ENCODE assay signal across 8 cellular contexts in genomic region chr11:46616551-46617450, GRCh38. TPM values are rescaled to one million over a fixed set of nuclear protein-coding genes. Genes with fewer than 3 reads are reported as not detected.
DNase-seq lines count a peak whose midpoint lies in the region; ATAC-seq and TF ChIP-seq lines count a peak whose summit lies in the region.

A gene with protein sequence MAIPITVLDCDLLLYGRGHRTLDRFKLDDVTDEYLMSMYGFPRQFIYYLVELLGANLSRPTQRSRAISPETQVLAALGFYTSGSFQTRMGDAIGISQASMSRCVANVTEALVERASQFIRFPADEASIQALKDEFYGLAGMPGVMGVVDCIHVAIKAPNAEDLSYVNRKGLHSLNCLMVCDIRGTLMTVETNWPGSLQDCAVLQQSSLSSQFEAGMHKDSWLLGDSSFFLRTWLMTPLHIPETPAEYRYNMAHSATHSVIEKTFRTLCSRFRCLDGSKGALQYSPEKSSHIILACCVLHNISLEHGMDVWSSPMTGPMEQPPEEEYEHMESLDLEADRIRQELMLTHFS (minus strand): TSS chr11:46617227. CDS start chr11:46616237, 990 bp downstream.

- H3K4me1 ChIP-seq in fibroblast of lung (ENCODE audit: control insufficient read depth, extremely low read depth, insufficient read depth, low read length) = peaks cover 2% of the 10 kb centered on the region
- peaks cover 17 to 27% of the 10 kb centered on the region in 2 donors for H3K4me1 ChIP-seq in naive thymus-derived CD4-positive, alpha-beta T cell (ENCODE audit: control insufficient read depth in 2 of 2, insufficient read depth in 2 of 2, low read length in 2 of 2)

- peak within 1 kb of the TSS; percentile 89 for H3K4me3 Mint-ChIP-seq in activated T-helper 1 cell treated with anti-CD3 and anti-CD28 coated beads, Interleukin-12 subunit alpha, Interleukin-12 subunit beta, Interleukin-2, Interleukin-4 antibody, amounts not matched to agents 30 ng/mL and 10 ng/mL and 1 ng/mL, durations not matched to agents 14 hours and 24 hours and 36 hours
- H3K4me3 Mint-ChIP-seq in naive thymus-derived CD4-positive, alpha-beta T cell = peak within 1 kb of the TSS; percentile 93 to 99 (median 96)
- peak within 1 kb of the TSS; percentile 99 for H3K4me3 Mint-ChIP-seq in stimulated activated memory B cell treated with anti-CD40 and anti-IgM and Interleukin-4, amounts not matched to agents 10 μg/mL and 1 μg/mL and 100 μg/mL, for 72 hours

- peaks cover 17% of the 10 kb centered on the region for H3K79me2 ChIP-seq in fibroblast of lung (ENCODE audit: control insufficient read depth, insufficient read depth, low read length)

- H3K27me3 ChIP-seq in fibroblast of lung (ENCODE audit: control insufficient read depth, insufficient read depth, low read length) = no peaks in the 10 kb centered on the region
- no peaks in the 10 kb centered on the region for H3K27me3 ChIP-seq in naive thymus-derived CD4-positive, alpha-beta T cell (ENCODE audit: control insufficient read depth in 2 of 2, insufficient read depth in 2 of 2, low read length in 2 of 2)

- intact Hi-C loops in activated T-helper 1 cell treated with anti-CD3 and anti-CD28 coated beads, Interleukin-12 subunit alpha, Interleukin-12 subunit beta, Interleukin-2, Interleukin-4 antibody, amounts not matched to agents 30 ng/mL and 10 ng/mL and 1 ng/mL, durations not matched to agents 14 hours and 24 hours and 36 hours (cut with micrococcal nuclease) = loop anchor here (1.0 to 5.0 kb wide), 15 partner anchors 22 to 1026 kb away; partner anchors contain the start of genes AMBRA1, ARHGAP1, CKAP5 and CRY2
- intact Hi-C loops in naive thymus-derived CD4-positive, alpha-beta T cell (cut with micrococcal nuclease) = loop anchor here (1.0 to 10.0 kb wide), 24 partner anchors 22 to 1150 kb away; partner anchors contain the start of genes AMBRA1 (in 2 of the 2), ARHGAP1 (in 2 of the 2), DGKZ (in 2 of the 2) and CELF1 (in 1 of the 2)

- peak within 1 kb of the TSS; percentile 99 for H3K27ac ChIP-seq in fibroblast of lung (ENCODE audit: insufficient read depth, low read length)
- H3K27ac ChIP-seq in naive thymus-derived CD4-positive, alpha-beta T cell (ENCODE audit: low read depth, low read length) = peak within 1 kb of the TSS; percentile 100

- CTCF ChIA-PET in naive thymus-derived CD4-positive, alpha-beta T cell (lab: Charles Lee) = interaction anchor here (0.7 to 1.6 kb wide), 7 partner anchors 23 to 377 kb away, joined by 3 to 5 read pairs (median 3); partner anchors contain the start of gene AMBRA1

- peak; percentile 44 for DNase-seq in DMS53 treated with DMSO at 0.1 percent for 48 hours (lab: John Stamatoyannopoulos, UW; ENCODE audit: unreplicated experiment)
- peak; percentile 81 for DNase-seq in Jurkat, Clone E6-1 (ENCODE audit: low read depth, low spot score)
- peak; percentile 91 for DNase-seq in activated T-helper 1 cell treated with anti-CD3 and anti-CD28 coated beads, Interleukin-12 subunit alpha, Interleukin-12 subunit beta, Interleukin-2, Interleukin-4 antibody, amounts not matched to agents 30 ng/mL and 10 ng/mL and 1 ng/mL, durations not matched to agents 14 hours and 24 hours and 36 hours (ENCODE audit: low spot score)
- peak; percentile 89 to 91 for DNase-seq in fibroblast of lung (ENCODE audit: low read depth in 2 of 2)
- DNase-seq in naive thymus-derived CD4-positive, alpha-beta T cell = peak; percentile 89 to 95 (median 94)

- H2AFZ ChIP-seq in fibroblast of lung (ENCODE audit: low read length) = peak within 1 kb of the TSS; percentile 78

- no peak for TF ChIP-seq CTCF in fibroblast of lung (conservative IDR thresholded peaks at IDR 0.05 in 1 of 2, IDR thresholded peaks at IDR 0.05 in 1 of 2; ENCODE audit: low read depth in 1 of 2, low read length in 2 of 2)

- POLR2A ChIA-PET in naive thymus-derived CD4-positive, alpha-beta T cell (lab: Charles Lee) = interaction anchor here (0.5 to 2.9 kb wide), 13 partner anchors 9 to 770 kb away, joined by 3 to 21 read pairs (median 3); partner anchors contain the start of genes AMBRA1, ARHGAP1, DGKZ and ZNF408

- H3K36me3 ChIP-seq in fibroblast of lung (ENCODE audit: control insufficient read depth, insufficient read depth, low read length) = peaks cover 4% of the 10 kb centered on the region
- peaks cover 0 to 14% (median 4%) of the 10 kb centered on the region in 3 experiments for H3K36me3 ChIP-seq in naive thymus-derived CD4-positive, alpha-beta T cell (ENCODE audit: control insufficient read depth in 2 of 3, insufficient read depth in 3 of 3, low read length in 3 of 3)

- H3K27me3 Mint-ChIP-seq in activated T-helper 1 cell treated with anti-CD3 and anti-CD28 coated beads, Interleukin-12 subunit alpha, Interleukin-12 subunit beta, Interleukin-2, Interleukin-4 antibody, amounts not matched to agents 30 ng/mL and 10 ng/mL and 1 ng/mL, durations not matched to agents 14 hours and 24 hours and 36 hours (ENCODE audit: insufficient read depth) = no peaks in the 10 kb centered on the region
- no peaks in the 10 kb centered on the region for H3K27me3 Mint-ChIP-seq in naive thymus-derived CD4-positive, alpha-beta T cell
- H3K27me3 Mint-ChIP-seq in stimulated activated memory B cell treated with anti-CD40 and anti-IgM and Interleukin-4, amounts not matched to agents 10 μg/mL and 1 μg/mL and 100 μg/mL, for 72 hours = no peaks in the 10 kb centered on the region

- H4K20me1 ChIP-seq in fibroblast of lung (ENCODE audit: control insufficient read depth, extremely low read depth, insufficient read depth, low read length) = no peaks in the 10 kb centered on the region

- H3K27ac Mint-ChIP-seq in activated T-helper 1 cell treated with anti-CD3 and anti-CD28 coated beads, Interleukin-12 subunit alpha, Interleukin-12 subunit beta, Interleukin-2, Interleukin-4 antibody, amounts not matched to agents 30 ng/mL and 10 ng/mL and 1 ng/mL, durations not matched to agents 14 hours and 24 hours and 36 hours = peak within 1 kb of the TSS; percentile 100
- peak within 1 kb of the TSS; percentile 95 to 100 (median 99) for H3K27ac Mint-ChIP-seq in naive thymus-derived CD4-positive, alpha-beta T cell
- H3K27ac Mint-ChIP-seq in stimulated activated memory B cell treated with anti-CD40 and anti-IgM and Interleukin-4, amounts not matched to agents 10 μg/mL and 1 μg/mL and 100 μg/mL, for 72 hours = peak within 1 kb of the TSS; percentile 100

- H3K9ac ChIP-seq in fibroblast of lung (ENCODE audit: insufficient read depth, low read length) = peak within 1 kb of the TSS; percentile 98

- no peaks in the 10 kb centered on the region for H3K9me3 Mint-ChIP-seq in activated T-helper 1 cell treated with anti-CD3 and anti-CD28 coated beads, Interleukin-12 subunit alpha, Interleukin-12 subunit beta, Interleukin-2, Interleukin-4 antibody, amounts not matched to agents 30 ng/mL and 10 ng/mL and 1 ng/mL, durations not matched to agents 14 hours and 24 hours and 36 hours
- peaks cover 0 to 5% (median 0%) of the 10 kb centered on the region in 11 donors for H3K9me3 Mint-ChIP-seq in naive thymus-derived CD4-positive, alpha-beta T cell
- no peaks in the 10 kb centered on the region for H3K9me3 Mint-ChIP-seq in stimulated activated memory B cell treated with anti-CD40 and anti-IgM and Interleukin-4, amounts not matched to agents 10 μg/mL and 1 μg/mL and 100 μg/mL, for 72 hours

- peaks cover 45% of the 10 kb centered on the region for H3K4me1 Mint-ChIP-seq in activated T-helper 1 cell treated with anti-CD3 and anti-CD28 coated beads, Interleukin-12 subunit alpha, Interleukin-12 subunit beta, Interleukin-2, Interleukin-4 antibody, amounts not matched to agents 30 ng/mL and 10 ng/mL and 1 ng/mL, durations not matched to agents 14 hours and 24 hours and 36 hours (ENCODE audit: low read depth)
- H3K4me1 Mint-ChIP-seq in naive thymus-derived CD4-positive, alpha-beta T cell = peaks cover 25 to 52% (median 42%) of the 10 kb centered on the region in 7 donors
- H3K4me1 Mint-ChIP-seq in stimulated activated memory B cell treated with anti-CD40 and anti-IgM and Interleukin-4, amounts not matched to agents 10 μg/mL and 1 μg/mL and 100 μg/mL, for 72 hours = peaks cover 40% of the 10 kb centered on the region

- H3K4me2 ChIP-seq in fibroblast of lung (ENCODE audit: extremely low read depth, insufficient read depth, low read length) = peak within 1 kb of the TSS; percentile 97

- H3K4me3 ChIP-seq in Jurkat, Clone E6-1 (ENCODE audit: low read length) = peak within 1 kb of the TSS; percentile 68
- peak within 1 kb of the TSS; percentile 83 to 100 (median 94) for H3K4me3 ChIP-seq in fibroblast of lung (replicated peaks in 1 of 4; ENCODE audit: control extremely low read depth in 1 of 4, insufficient read depth in 1 of 4, low read depth in 3 of 4, low read length in 4 of 4)
- peak within 1 kb of the TSS; percentile 99 for H3K4me3 ChIP-seq in naive thymus-derived CD4-positive, alpha-beta T cell (ENCODE audit: low read length)

- H3K9me3 ChIP-seq in fibroblast of lung (ENCODE audit: control insufficient read depth, insufficient read depth, low read depth, low read length) = no peaks in the 10 kb centered on the region
- H3K9me3 ChIP-seq in naive thymus-derived CD4-positive, alpha-beta T cell (ENCODE audit: control insufficient read depth in 2 of 3, low read length in 3 of 3) = no peaks in the 10 kb centered on the region

- ATAC-seq in GM21717 (IDR thresholded peaks at IDR 0.05; ENCODE audit: unreplicated experiment) = peak; percentile 90
- peak; percentile 96 for ATAC-seq in naive thymus-derived CD4-positive, alpha-beta T cell
- ATAC-seq in stimulated activated memory B cell treated with anti-CD40 and anti-IgM and Interleukin-4, amounts not matched to agents 10 μg/mL and 1 μg/mL and 100 μg/mL, for 72 hours = peak; percentile 99

- peaks cover 9% of the 10 kb centered on the region for H3K36me3 Mint-ChIP-seq in activated T-helper 1 cell treated with anti-CD3 and anti-CD28 coated beads, Interleukin-12 subunit alpha, Interleukin-12 subunit beta, Interleukin-2, Interleukin-4 antibody, amounts not matched to agents 30 ng/mL and 10 ng/mL and 1 ng/mL, durations not matched to agents 14 hours and 24 hours and 36 hours (ENCODE audit: low read depth)
- H3K36me3 Mint-ChIP-seq in naive thymus-derived CD4-positive, alpha-beta T cell = peaks cover 0 to 13% (median 7%) of the 10 kb centered on the region in 5 donors
- H3K36me3 Mint-ChIP-seq in stimulated activated memory B cell treated with anti-CD40 and anti-IgM and Interleukin-4, amounts not matched to agents 10 μg/mL and 1 μg/mL and 100 μg/mL, for 72 hours = peaks cover 9% of the 10 kb centered on the region

RNA-seq across cellular contexts. Expression of the gene that starts here (rescaled TPM):
- 6.4 TPM for polyA plus RNA-seq in Jurkat, Clone E6-1 (2012; ENCODE audit: insufficient read depth, insufficient read length)
- 1.2 TPM for polyA plus RNA-seq in PFSK-1 (2012; ENCODE audit: insufficient read length, low read depth)
- total RNA-seq in activated T-helper 1 cell treated with anti-CD3 and anti-CD28 coated beads, Interleukin-12 subunit alpha, Interleukin-12 subunit beta, Interleukin-2, Interleukin-4 antibody, amounts not matched to agents 30 ng/mL and 10 ng/mL and 1 ng/mL, durations not matched to agents 14 hours and 24 hours and 36 hours = 4.5 and 5.3 TPM in 2 replicates
- total RNA-seq in fibroblast of lung = 6.4 and 7.6 TPM in 2 replicates
- 4.9 TPM in 2 replicates for polyA plus RNA-seq in fibroblast of lung
- polyA plus RNA-seq in fibroblast of lung (2012) = 3.3 and 4.0 TPM in 2 replicates
- polyA minus RNA-seq in fibroblast of lung (ENCODE audit: low replicate concordance) = 2.6 and 4.1 TPM in 2 replicates
- 10 to 100 TPM in 2 of 5 experiments, 1 to 10 TPM in 3; 5.8 to 18.1 (median 8.0) TPM for total RNA-seq in naive thymus-derived CD4-positive, alpha-beta T cell
- polyA plus RNA-seq in naive thymus-derived CD4-positive, alpha-beta T cell = 1 to 10 TPM; 2.9 to 7.5 TPM

Comparison
In these comparisons a context has a peak if more than half of its experiments do, and no peak if none do; other contexts are left out.
1. Peak in every context shown above with its lines: DNase-seq, ATAC-seq, H3K4me3 ChIP-seq and H3K27ac ChIP-seq.
2. DNase-seq: peak in every context shown above with its lines; median percentile 94 in naive thymus-derived CD4-positive, alpha-beta T cell; 91 in activated T-helper 1 cell treated with anti-CD3 and anti-CD28 coated beads, Interleukin-12 subunit alpha, Interleukin-12 subunit beta, Interleukin-2, Interleukin-4 antibody, amounts not matched to agents 30 ng/mL and 10 ng/mL and 1 ng/mL, durations not matched to agents 14 hours and 24 hours and 36 hours; 90 in fibroblast of lung; 81 in Jurkat, Clone E6-1; 44 in DMS53 treated with DMSO at 0.1 percent for 48 hours.